6 cellular contexts compared by ENCODE assay signal in genomic region chr6:30687659-30688431, GRCh38. TPM values are rescaled to one million over a fixed set of nuclear protein-coding genes. Genes with fewer than 3 reads are reported as not detected.
DNase-seq lines count a peak whose midpoint lies in the region; FAIRE-seq and TF ChIP-seq lines count a peak whose summit lies in the region.

No MANE protein-coding gene starts in this region.

- H3K9me3 Mint-ChIP-seq in activated T-helper 1 cell treated with anti-CD3 and anti-CD28 coated beads, Interleukin-12 subunit alpha, Interleukin-12 subunit beta, Interleukin-2, Interleukin-4 antibody, amounts not matched to agents 30 ng/mL and 10 ng/mL and 1 ng/mL, durations not matched to agents 14 hours and 24 hours and 36 hours, result no peaks in the 10 kb centered on the region

- intact Hi-C loops in activated T-helper 1 cell treated with anti-CD3 and anti-CD28 coated beads, Interleukin-12 subunit alpha, Interleukin-12 subunit beta, Interleukin-2, Interleukin-4 antibody, amounts not matched to agents 30 ng/mL and 10 ng/mL and 1 ng/mL, durations not matched to agents 14 hours and 24 hours and 36 hours (cut with micrococcal nuclease), result loop anchor here (1.0 to 10.0 kb wide), 4 partner anchors 29 to 623 kb away; partner anchors contain the start of genes ABCF1, MDC1, POLR1H and PPP1R11

- peaks cover 50% of the 10 kb centered on the region for H3K4me1 Mint-ChIP-seq in activated T-helper 1 cell treated with anti-CD3 and anti-CD28 coated beads, Interleukin-12 subunit alpha, Interleukin-12 subunit beta, Interleukin-2, Interleukin-4 antibody, amounts not matched to agents 30 ng/mL and 10 ng/mL and 1 ng/mL, durations not matched to agents 14 hours and 24 hours and 36 hours (ENCODE audit: low read depth)

- H3K27ac Mint-ChIP-seq in activated T-helper 1 cell treated with anti-CD3 and anti-CD28 coated beads, Interleukin-12 subunit alpha, Interleukin-12 subunit beta, Interleukin-2, Interleukin-4 antibody, amounts not matched to agents 30 ng/mL and 10 ng/mL and 1 ng/mL, durations not matched to agents 14 hours and 24 hours and 36 hours, result peak overlapping the region; percentile 87

- H3K4me3 Mint-ChIP-seq in activated T-helper 1 cell treated with anti-CD3 and anti-CD28 coated beads, Interleukin-12 subunit alpha, Interleukin-12 subunit beta, Interleukin-2, Interleukin-4 antibody, amounts not matched to agents 30 ng/mL and 10 ng/mL and 1 ng/mL, durations not matched to agents 14 hours and 24 hours and 36 hours, result peak overlapping the region; percentile 94

- peaks cover 33% of the 10 kb centered on the region for H3K36me3 Mint-ChIP-seq in activated T-helper 1 cell treated with anti-CD3 and anti-CD28 coated beads, Interleukin-12 subunit alpha, Interleukin-12 subunit beta, Interleukin-2, Interleukin-4 antibody, amounts not matched to agents 30 ng/mL and 10 ng/mL and 1 ng/mL, durations not matched to agents 14 hours and 24 hours and 36 hours (ENCODE audit: low read depth)

- FAIRE-seq in frontal cortex (lab: Jason Lieb, UNC) (no peak), GM12891 (lab: Jason Lieb, UNC) (no peak)

- no peak for DNase-seq in activated T-helper 1 cell treated with anti-CD3 and anti-CD28 coated beads, Interleukin-12 subunit alpha, Interleukin-12 subunit beta, Interleukin-2, Interleukin-4 antibody, amounts not matched to agents 30 ng/mL and 10 ng/mL and 1 ng/mL, durations not matched to agents 14 hours and 24 hours and 36 hours (ENCODE audit: low spot score)
- DNase-seq in medulla oblongata (ENCODE audit: extremely low spot score), result peak; percentile 22
- DNase-seq in frontal cortex (ENCODE audit: low spot score in 2 of 2), result no peak
- DNase-seq in GM12891 (ENCODE audit: insufficient read length, low spot score), result no peak
- no peak for DNase-seq in HK-2 (ENCODE audit: unreplicated experiment)

- H3K27me3 Mint-ChIP-seq in activated T-helper 1 cell treated with anti-CD3 and anti-CD28 coated beads, Interleukin-12 subunit alpha, Interleukin-12 subunit beta, Interleukin-2, Interleukin-4 antibody, amounts not matched to agents 30 ng/mL and 10 ng/mL and 1 ng/mL, durations not matched to agents 14 hours and 24 hours and 36 hours (ENCODE audit: insufficient read depth), result no peaks in the 10 kb centered on the region

- peak; percentile 50 for TF ChIP-seq POLR2A in GM18526 (IDR thresholded peaks at IDR 0.05; ENCODE audit: extremely low read depth, insufficient read length)
- TF ChIP-seq POLR2A in GM12891 (IDR thresholded peaks at IDR 0.05; ENCODE audit: low read depth, low read length), result no peak

TF ChIP-seq in GM12891, 5 proteins besides CTCF, POLR2A, EP300 and RAD21:
- TF ChIP-seq TAF1 (IDR thresholded peaks at IDR 0.05; ENCODE audit: low read depth, low read length) (no peak), POU2F2 (IDR thresholded peaks at IDR 0.05; ENCODE audit: low read depth, low read length) (no peak)
TF ChIP-seq in GM12891: peak in this region for 0.

RNA-seq across cellular contexts. Expression of gene PPP1R18, which starts 1.4 kb away (rescaled TPM):
- 203 and 213 TPM in 2 replicates for total RNA-seq in activated T-helper 1 cell treated with anti-CD3 and anti-CD28 coated beads, Interleukin-12 subunit alpha, Interleukin-12 subunit beta, Interleukin-2, Interleukin-4 antibody, amounts not matched to agents 30 ng/mL and 10 ng/mL and 1 ng/mL, durations not matched to agents 14 hours and 24 hours and 36 hours
- total RNA-seq in frontal cortex, result 44.0 TPM
- 58.9 TPM for polyA plus RNA-seq in GM12891 (2012; ENCODE audit: low read depth, missing spikeins)

RNA-seq across cellular contexts. Expression of gene NRM, which starts 2.9 kb away (rescaled TPM):
- 15.5 and 15.9 TPM in 2 replicates for total RNA-seq in activated T-helper 1 cell treated with anti-CD3 and anti-CD28 coated beads, Interleukin-12 subunit alpha, Interleukin-12 subunit beta, Interleukin-2, Interleukin-4 antibody, amounts not matched to agents 30 ng/mL and 10 ng/mL and 1 ng/mL, durations not matched to agents 14 hours and 24 hours and 36 hours
- 0.41 TPM for total RNA-seq in frontal cortex
- 27.2 TPM for polyA plus RNA-seq in GM12891 (2012; ENCODE audit: low read depth, missing spikeins)

RNA-seq across cellular contexts. Expression of gene DHX16, which starts 15.0 kb away (rescaled TPM):
- total RNA-seq in activated T-helper 1 cell treated with anti-CD3 and anti-CD28 coated beads, Interleukin-12 subunit alpha, Interleukin-12 subunit beta, Interleukin-2, Interleukin-4 antibody, amounts not matched to agents 30 ng/mL and 10 ng/mL and 1 ng/mL, durations not matched to agents 14 hours and 24 hours and 36 hours, result 52.0 and 54.2 TPM in 2 replicates
- total RNA-seq in frontal cortex, result 22.4 TPM
- polyA plus RNA-seq in GM12891 (2012; ENCODE audit: low read depth, missing spikeins), result 25.6 TPM

RNA-seq across cellular contexts. Expression of gene MDC1, which starts 29.2 kb away (rescaled TPM):
- total RNA-seq in activated T-helper 1 cell treated with anti-CD3 and anti-CD28 coated beads, Interleukin-12 subunit alpha, Interleukin-12 subunit beta, Interleukin-2, Interleukin-4 antibody, amounts not matched to agents 30 ng/mL and 10 ng/mL and 1 ng/mL, durations not matched to agents 14 hours and 24 hours and 36 hours, result 93.7 and 95.7 TPM in 2 replicates
- 4.1 TPM for total RNA-seq in frontal cortex
- 31.0 TPM for polyA plus RNA-seq in GM12891 (2012; ENCODE audit: low read depth, missing spikeins)

RNA-seq across cellular contexts. Expression of gene TUBB, which starts 32.3 kb away (rescaled TPM):
- total RNA-seq in activated T-helper 1 cell treated with anti-CD3 and anti-CD28 coated beads, Interleukin-12 subunit alpha, Interleukin-12 subunit beta, Interleukin-2, Interleukin-4 antibody, amounts not matched to agents 30 ng/mL and 10 ng/mL and 1 ng/mL, durations not matched to agents 14 hours and 24 hours and 36 hours, result 1,001 and 1,002 TPM in 2 replicates
- 1,325 TPM for total RNA-seq in frontal cortex
- 1,137 TPM for polyA plus RNA-seq in GM12891 (2012; ENCODE audit: low read depth, missing spikeins)

Comparison
In these comparisons a context has a peak if more than half of its experiments do, and no peak if none do; other contexts are left out.
1. RNA of gene NRM, which starts 2.9 kb away (total RNA-seq): 15.5 to 15.9 TPM in activated T-helper 1 cell treated with anti-CD3 and anti-CD28 coated beads, Interleukin-12 subunit alpha, Interleukin-12 subunit beta, Interleukin-2, Interleukin-4 antibody, amounts not matched to agents 30 ng/mL and 10 ng/mL and 1 ng/mL, durations not matched to agents 14 hours and 24 hours and 36 hours; 0.41 TPM in frontal cortex (single experiment); every median in the first group is over 10 times any median in the second.